ENCODE assay signal across 8 cellular contexts in the genomic region with DNA sequence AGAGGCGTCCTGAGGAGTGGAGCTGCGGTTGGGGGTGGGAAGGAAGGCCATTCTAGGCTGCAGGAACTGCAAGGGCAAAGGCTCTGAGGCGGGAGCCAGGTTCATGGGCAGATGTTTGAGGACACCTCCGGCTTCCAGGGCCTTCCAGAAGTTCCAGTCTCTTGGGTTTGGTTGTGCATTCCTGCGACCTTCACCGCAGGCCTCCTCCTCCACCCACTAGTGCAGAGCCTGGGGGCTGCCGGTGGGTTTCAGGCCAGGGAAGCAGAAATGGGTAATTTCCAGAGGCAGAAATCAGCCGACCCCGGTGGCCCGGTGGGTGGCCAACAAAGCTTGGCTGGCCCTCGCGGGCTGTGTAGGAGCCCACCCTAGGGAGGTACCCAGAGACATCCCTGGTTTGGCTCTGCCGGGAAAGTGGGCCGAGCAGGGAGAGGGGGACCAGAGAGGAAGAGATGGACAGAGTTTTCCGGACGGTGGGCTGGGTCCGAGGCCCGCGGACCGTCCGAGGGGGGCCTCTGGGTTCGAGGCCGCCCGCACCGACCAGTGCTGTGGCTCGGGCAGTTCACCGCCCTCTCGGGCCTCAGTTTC. TPM values are rescaled to one million over a fixed set of nuclear protein-coding genes. Genes with fewer than 3 reads are reported as not detected.
DNase-seq lines count a peak whose midpoint lies in the region; ATAC-seq, FAIRE-seq and TF ChIP-seq lines count a peak whose summit lies in the region.

No MANE protein-coding gene starts in this region.

- FAIRE-seq in small intestine (lab: Jason Lieb, UNC): no peak

- no CpG with 5 or more reads among the region's 28 CpGs for WGBS in iPS DF 6.9 (ENCODE audit: insufficient coverage, insufficient read length)
- WGBS in small intestine, 3 donors: 50 to 70% (median 58%) methylated on average over 23 to 28 of the region's 28 CpGs

- no peaks in the 10 kb centered on the region for H3K36me3 ChIP-seq in iPS DF 6.9 (ENCODE audit: control insufficient read depth, insufficient read depth, low read length)
- H3K36me3 ChIP-seq in small intestine (ENCODE audit: control insufficient read depth in 2 of 2, insufficient read depth in 2 of 2, low read length in 2 of 2): no peaks in the 10 kb centered on the region

- H3K9me3 Mint-ChIP-seq in activated T-helper 17 cell treated with anti-CD3 and anti-CD28 coated beads, Interleukin-2, amount 50 U/mL, for 72 hours: no peaks in the 10 kb centered on the region

- DNase-seq in GM12865 (ENCODE audit: low read depth): no peak
- no peak for DNase-seq in iPS DF 6.9 (ENCODE audit: low read depth, low spot score)
- no peak for DNase-seq in putamen (ENCODE audit: low spot score)
- no peak for DNase-seq in G401 (ENCODE audit: low spot score)
- DNase-seq in small intestine: no peak

- peak overlapping the region; percentile 74 for H3K4me3 Mint-ChIP-seq in activated T-helper 17 cell treated with anti-CD3 and anti-CD28 coated beads, Interleukin-2, amount 50 U/mL, for 72 hours

- no peaks in the 10 kb centered on the region for H3K9me3 ChIP-seq in iPS DF 6.9 (ENCODE audit: control insufficient read depth, insufficient read depth, low read length)
- no peaks in the 10 kb centered on the region for H3K9me3 ChIP-seq in small intestine (ENCODE audit: control insufficient read depth, low read depth)

- no peak for ATAC-seq in activated T-helper 17 cell treated with anti-CD3 and anti-CD28 coated beads, Interleukin-2, amount 50 U/mL, for 72 hours (replicated peaks)
- no peak for ATAC-seq in GM18858 (IDR thresholded peaks at IDR 0.05; ENCODE audit: unreplicated experiment)

- peak overlapping the region; percentile 36 for H3K4me3 ChIP-seq in GM12865 (ENCODE audit: low read depth, low read length)
- peak overlapping the region; percentile 34; the same call in 1 of the 2 replicates for H3K4me3 ChIP-seq in iPS DF 6.9 (ENCODE audit: low read length)
- H3K4me3 ChIP-seq in skin epidermis: peak overlapping the region; percentile 45 to 66 (median 61)
- peak overlapping the region in 1 of 2 donors; percentile 62 for H3K4me3 ChIP-seq in small intestine (ENCODE audit: low read depth in 1 of 2, low read length in 2 of 2)

- no peak overlapping the region for H3K27ac ChIP-seq in iPS DF 6.9 (ENCODE audit: low read length)
- peak overlapping the region in 20 of 21 experiments; percentile 78 to 99 (median 96) for H3K27ac ChIP-seq in skin epidermis
- peak overlapping the region in 1 of 2 donors; percentile 88 for H3K27ac ChIP-seq in small intestine (ENCODE audit: low read depth in 1 of 2, low read length in 1 of 2)

- H3K4me1 ChIP-seq in iPS DF 6.9 (ENCODE audit: control insufficient read depth, insufficient read depth, low read length) (peaks cover 5% of the 10 kb centered on the region), small intestine (ENCODE audit: control insufficient read depth in 2 of 2, insufficient read depth in 1 of 2, low read depth in 1 of 2, low read length in 1 of 2) (peaks cover 2 to 8% of the 10 kb centered on the region in 2 donors)

- no peak for TF ChIP-seq CTCF in GM12865 (IDR thresholded peaks at IDR 0.05; ENCODE audit: insufficient read depth, low read depth, low read length, missing control alignments)

- peaks cover 15% of the 10 kb centered on the region for H3K4me1 Mint-ChIP-seq in activated T-helper 17 cell treated with anti-CD3 and anti-CD28 coated beads, Interleukin-2, amount 50 U/mL, for 72 hours

- H3K27me3 ChIP-seq in iPS DF 6.9 (ENCODE audit: control insufficient read depth, insufficient read depth, low read length) (no peaks in the 10 kb centered on the region), small intestine (ENCODE audit: control insufficient read depth in 2 of 2, insufficient read depth in 2 of 2, low read length in 2 of 2) (no peaks in the 10 kb centered on the region)

- H3K27ac Mint-ChIP-seq in activated T-helper 17 cell treated with anti-CD3 and anti-CD28 coated beads, Interleukin-2, amount 50 U/mL, for 72 hours: peak overlapping the region; percentile 79

- peaks cover 5% of the 10 kb centered on the region for H3K36me3 Mint-ChIP-seq in activated T-helper 17 cell treated with anti-CD3 and anti-CD28 coated beads, Interleukin-2, amount 50 U/mL, for 72 hours (ENCODE audit: low read depth)

- H3K27me3 Mint-ChIP-seq in activated T-helper 17 cell treated with anti-CD3 and anti-CD28 coated beads, Interleukin-2, amount 50 U/mL, for 72 hours: no peaks in the 10 kb centered on the region

- in situ Hi-C loops in G401 (cut with HindIII; ENCODE audit: low sequenced_read_pairs): no loop called here

RNA-seq across cellular contexts. Expression of gene PHETA2, which starts 0.4 kb away (rescaled TPM):
- 1 to 10 TPM; 2.5 to 3.4 TPM for total RNA-seq in activated T-helper 17 cell treated with anti-CD3 and anti-CD28 coated beads, Interleukin-2, amount 50 U/mL, for 72 hours
- total RNA-seq in G401 (2014; rRNA removed; shearing (Covaris generic)): 0.25 TPM in 1 of 2 replicates, not detected in the other
- 1 to 10 TPM; 4.9 to 9.6 (median 8.9) TPM for polyA plus RNA-seq in small intestine

RNA-seq across cellular contexts. Expression of gene NAGA, which starts 3.0 kb away (rescaled TPM):
- total RNA-seq in activated T-helper 17 cell treated with anti-CD3 and anti-CD28 coated beads, Interleukin-2, amount 50 U/mL, for 72 hours: 10 to 100 TPM; 30.7 to 34.8 TPM
- 50.4 and 55.1 TPM in 2 replicates for total RNA-seq in G401 (2014; rRNA removed; shearing (Covaris generic))
- polyA plus RNA-seq in small intestine: 10 to 100 TPM in 2 of 3 donors, 1 to 10 TPM in 1; 8.7 to 19.9 (median 14.3) TPM

RNA-seq across cellular contexts. Expression of gene SMDT1, which starts 5.8 kb away (rescaled TPM):
- 10 to 100 TPM; 34.7 to 66.2 TPM for total RNA-seq in activated T-helper 17 cell treated with anti-CD3 and anti-CD28 coated beads, Interleukin-2, amount 50 U/mL, for 72 hours
- 23.6 and 52.0 TPM in 2 replicates for total RNA-seq in G401 (2014; rRNA removed; shearing (Covaris generic))
- polyA plus RNA-seq in small intestine: 100 to 1,000 TPM; 103 to 304 (median 164) TPM

RNA-seq across cellular contexts. Expression of gene NDUFA6, which starts 16.9 kb away (rescaled TPM):
- total RNA-seq in activated T-helper 17 cell treated with anti-CD3 and anti-CD28 coated beads, Interleukin-2, amount 50 U/mL, for 72 hours: 10 to 100 TPM; 59.1 to 81.7 TPM
- 99.5 and 129 TPM in 2 replicates for total RNA-seq in G401 (2014; rRNA removed; shearing (Covaris generic))
- polyA plus RNA-seq in small intestine: 100 to 1,000 TPM; 128 to 258 (median 174) TPM

RNA-seq across cellular contexts. Expression of gene CYP2D6, which starts 57.0 kb away (rescaled TPM):
- total RNA-seq in activated T-helper 17 cell treated with anti-CD3 and anti-CD28 coated beads, Interleukin-2, amount 50 U/mL, for 72 hours: 1 to 10 TPM; 5.5 to 6.3 TPM
- 0.95 and 3.1 TPM in 2 replicates for total RNA-seq in G401 (2014; rRNA removed; shearing (Covaris generic))
- 100 to 1,000 TPM in 1 of 3 donors, 10 to 100 TPM in 1, 1 to 10 TPM in 1; 5.8 to 172 (median 38.1) TPM for polyA plus RNA-seq in small intestine
